16 cellular contexts compared by ENCODE assay signal in the genomic region with DNA sequence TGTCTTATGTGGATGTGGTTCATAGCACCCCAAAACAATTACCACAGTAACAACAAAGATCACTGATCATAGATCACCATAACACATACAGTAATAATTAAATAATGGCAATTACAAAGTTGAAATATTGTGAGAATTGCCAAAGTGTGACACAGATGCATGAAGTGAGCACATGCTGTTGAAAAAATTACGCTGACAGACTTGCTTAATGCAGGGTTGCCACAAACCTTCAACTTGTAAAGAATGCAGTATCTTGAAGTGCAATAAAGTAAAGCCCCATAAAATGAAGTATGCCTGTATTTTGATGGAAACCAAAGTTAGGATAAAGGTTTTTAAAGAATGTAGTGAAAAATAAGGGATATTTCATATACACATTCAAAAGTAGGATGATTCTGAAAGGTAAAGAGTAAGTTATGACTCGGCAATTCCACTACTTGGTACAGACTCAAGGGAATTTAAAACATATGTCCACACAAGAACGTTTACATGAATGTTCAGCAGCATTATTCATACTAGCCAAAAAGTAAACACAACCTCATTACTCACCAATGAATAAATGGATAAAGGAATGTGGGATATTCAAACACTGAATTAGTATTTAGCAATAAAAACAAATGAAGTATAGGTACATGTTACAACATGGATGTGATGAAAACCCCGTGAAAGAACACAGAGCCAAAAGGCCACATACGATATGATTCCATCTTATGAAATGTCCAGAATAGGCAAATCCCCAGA.
DNase-seq lines count a peak whose midpoint lies in the region; ATAC-seq, FAIRE-seq and TF ChIP-seq lines count a peak whose summit lies in the region.
"Had no signal": no experiment of that assay in that cellular context is flagged by ENCODE, and none has a peak within 500 bp of the region (broad histone marks: within the 10 kb centered on the region; RNA-seq: fewer than 3 reads in every experiment).

No MANE protein-coding gene starts in this region.

- H3K9me2 ChIP-seq in hepatocyte (replicated peaks; ENCODE audit: insufficient read depth) = no peaks in the 10 kb centered on the region

- H3K9me3 ChIP-seq in K562 (replicated peaks; ENCODE audit: control insufficient read depth, insufficient read depth, low read depth, low read length) (no peaks in the 10 kb centered on the region), hepatocyte (ENCODE audit: low read depth) (no peaks in the 10 kb centered on the region), psoas muscle (no peaks in the 10 kb centered on the region)
- H3K9me3 ChIP-seq: esophagus muscularis mucosa, mucosa of descending colon had no signal

- CTCF ChIA-PET in K562 (lab: Yijun Ruan, JAX; ENCODE audit: low intra/inter-chr PET ratio) = interaction anchor here (0.5 kb wide), 1 partner anchor 86 kb away, joined by 3 read pairs; no protein-coding TSS in a partner anchor

- H3K4me1 ChIP-seq in K562 (replicated peaks in 1 of 2; ENCODE audit: control insufficient read depth in 2 of 2, insufficient read depth in 2 of 2, low read length in 2 of 2) (no peaks in the 10 kb centered on the region), hepatocyte (ENCODE audit: insufficient read depth) (peaks cover 4% of the 10 kb centered on the region), psoas muscle (no peaks in the 10 kb centered on the region)
- H3K4me1 ChIP-seq: esophagus muscularis mucosa had no signal

- in situ Hi-C loops in K562 (cut with MboI) = no loop called here

- H3K9me1 ChIP-seq in K562 (ENCODE audit: control insufficient read depth, insufficient read depth, low read length) = no peaks in the 10 kb centered on the region

- no peak overlapping the region for H3K27ac ChIP-seq in K562 (ENCODE audit: extremely low read depth, low read depth, low read length)
- H3K27ac ChIP-seq in hepatocyte = no peak overlapping the region
- H3K27ac ChIP-seq in psoas muscle = no peak overlapping the region
- H3K27ac ChIP-seq: esophagus muscularis mucosa had no signal

- BruUV-seq in K562 (replicated peaks; lab: Mats Ljungman, UMichigan) = no TSS peak

- no peak for TF ChIP-seq POLR2A in K562 (conservative IDR thresholded peaks at IDR 0.05)

- WGBS in K562 (ENCODE audit: insufficient coverage, low coverage, missing lambda C conversion rate) = 36% methylated on average over 5 of the region's 5 CpGs
- WGBS in hepatocyte (ENCODE audit: low lambda C conversion rate, missing lambda C conversion rate) = 50% methylated on average over 5 of the region's 5 CpGs
- 58 to 66% (median 66%) methylated on average over 5 of the region's 5 CpGs for WGBS in psoas muscle, 3 donors

- no peak for TF ChIP-seq EP300 in K562 (IDR thresholded peaks at IDR 0.05; ENCODE audit: low read length)

- H3K4me3 ChIP-seq in AG09309 (ENCODE audit: control insufficient read depth, low read depth, low read length) (no peak overlapping the region), K562 (no peak overlapping the region), hepatocyte (no peak overlapping the region), psoas muscle (no peak overlapping the region)
- H3K4me3 ChIP-seq: esophagus muscularis mucosa, mucosa of descending colon had no signal

- H3K27me3 ChIP-seq in K562 (ENCODE audit: control insufficient read depth in 2 of 2, insufficient read depth in 2 of 2, low read length in 2 of 2) (no peaks in the 10 kb centered on the region), hepatocyte (no peaks in the 10 kb centered on the region), psoas muscle (ENCODE audit: insufficient read depth in 3 of 3, low read length in 2 of 3) (no peaks in the 10 kb centered on the region)
- H3K27me3 ChIP-seq: esophagus muscularis mucosa had no signal

- FAIRE-seq in K562 (lab: Jason Lieb, UNC) = no peak
- FAIRE-seq: G401.6, HTR-8/SVneo had no signal

- intact Hi-C loops in K562 (cut with micrococcal nuclease) = no loop called here
- intact Hi-C loops in psoas muscle (cut with DNase I) = no loop called here

- H3K36me3 ChIP-seq in K562 (ENCODE audit: control insufficient read depth, insufficient read depth, low read length) (no peaks in the 10 kb centered on the region), hepatocyte (replicated peaks; ENCODE audit: insufficient read depth, low read depth) (no peaks in the 10 kb centered on the region), psoas muscle (ENCODE audit: insufficient read depth in 1 of 2, low read depth in 1 of 2) (no peaks in the 10 kb centered on the region)
- H3K36me3 ChIP-seq: esophagus muscularis mucosa had no signal

- DNase-seq in AG09309 (ENCODE audit: low read depth) = peak; percentile 61
- peak; percentile 74 for DNase-seq in HS-5 (ENCODE audit: low read depth)
- no peak for DNase-seq in K562 (ENCODE audit: extremely low read depth in 1 of 4, low spot score in 3 of 4)
- DNase-seq in hepatocyte (ENCODE audit: low spot score) = no peak
- no peak for DNase-seq in NCI-H187 (lab: John Stamatoyannopoulos, UW)
- DNase-seq in psoas muscle = no peak
- DNase-seq: C1 segment of cervical spinal cord, mucosa of descending colon, NCI-H1105, NCI-H524, RPMI8226 had no signal

- H3K79me2 ChIP-seq in K562 (ENCODE audit: control insufficient read depth, insufficient read depth, low read length) (no peaks in the 10 kb centered on the region), hepatocyte (no peaks in the 10 kb centered on the region)

- TF ChIP-seq RAD21 in K562 (CRISPR knock-in tag; conservative IDR thresholded peaks at IDR 0.05 in 1 of 2, IDR thresholded peaks at IDR 0.05 in 1 of 2) = no peak

- H3K9ac ChIP-seq in K562 (ENCODE audit: insufficient read depth in 1 of 2, low read depth in 2 of 2, low read length in 2 of 2) = no peak overlapping the region

- H4K20me1 ChIP-seq in K562 (replicated peaks; ENCODE audit: control insufficient read depth, insufficient read depth, low read length) (no peaks in the 10 kb centered on the region), hepatocyte (ENCODE audit: insufficient read depth, poor library complexity, severe bottlenecking) (no peaks in the 10 kb centered on the region)

- POLR2A ChIA-PET in K562 (lab: Yijun Ruan, JAX) = interaction anchor here (1.3 kb wide), 1 partner anchor 11 kb away, joined by 3 read pairs; no protein-coding TSS in a partner anchor

- H3K4me2 ChIP-seq in K562 (ENCODE audit: insufficient read depth, low read length) = no peak overlapping the region
- H3K4me2 ChIP-seq in hepatocyte = no peak overlapping the region

- ATAC-seq in K562 (peak; percentile 56; the same call in 2 of the 3 replicates), GM19455 (IDR thresholded peaks at IDR 0.05; ENCODE audit: unreplicated experiment) (no peak), psoas muscle (no peak), GM21447 (IDR thresholded peaks at IDR 0.05; ENCODE audit: unreplicated experiment) (no peak)
- ATAC-seq: mucosa of descending colon had no signal

- TF ChIP-seq CTCF in AG09309 (IDR thresholded peaks at IDR 0.05; ENCODE audit: control insufficient read depth, insufficient read depth, low read depth, low read length, missing control alignments) (no peak), K562 (IDR thresholded peaks at IDR 0.05 in 2 of 3, conservative IDR thresholded peaks at IDR 0.05 in 1 of 3; ENCODE audit: insufficient read depth in 2 of 3, low read depth in 1 of 3, low read length in 3 of 3) (no peak), hepatocyte (IDR thresholded peaks at IDR 0.05; ENCODE audit: poor library complexity) (no peak), psoas muscle (IDR thresholded peaks at IDR 0.05) (no peak)

- H2AFZ ChIP-seq in K562 (ENCODE audit: low read depth, low read length) (no peak overlapping the region), hepatocyte (peak overlapping the region; percentile 10)

TF ChIP-seq in K562, 482 proteins besides CTCF, POLR2A, EP300 and RAD21 (continues in another document):
- TF ChIP-seq ATF4 (CRISPR knock-in tag; IDR thresholded peaks at IDR 0.05) (no peak), C11orf30 (IDR thresholded peaks at IDR 0.05; ENCODE audit: low read depth) (peak; percentile 68), HMGN3 (IDR thresholded peaks at IDR 0.05; ENCODE audit: borderline replicate concordance, extremely low read depth, insufficient read length, low read depth, low read length) (no peak), NFE2L1 (tag; IDR thresholded peaks at IDR 0.05; ENCODE audit: borderline replicate concordance, low read depth) (peak; percentile 42; the same call in 1 of the 2 replicates), GATAD2A (IDR thresholded peaks at IDR 0.05) (no peak), ZBTB8A (IDR thresholded peaks at IDR 0.05; ENCODE audit: partially characterized antibody) (no peak), MAFF (IDR thresholded peaks at IDR 0.05; ENCODE audit: low read length) (peak; percentile 45; the same call in 1 of the 2 replicates)
- TF ChIP-seq, protein P1, sequence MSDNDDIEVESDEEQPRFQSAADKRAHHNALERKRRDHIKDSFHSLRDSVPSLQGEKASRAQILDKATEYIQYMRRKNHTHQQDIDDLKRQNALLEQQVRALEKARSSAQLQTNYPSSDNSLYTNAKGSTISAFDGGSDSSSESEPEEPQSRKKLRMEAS (CRISPR knock-in tag; IDR thresholded peaks at IDR 0.05) = no peak
- TF ChIP-seq, protein P2, sequence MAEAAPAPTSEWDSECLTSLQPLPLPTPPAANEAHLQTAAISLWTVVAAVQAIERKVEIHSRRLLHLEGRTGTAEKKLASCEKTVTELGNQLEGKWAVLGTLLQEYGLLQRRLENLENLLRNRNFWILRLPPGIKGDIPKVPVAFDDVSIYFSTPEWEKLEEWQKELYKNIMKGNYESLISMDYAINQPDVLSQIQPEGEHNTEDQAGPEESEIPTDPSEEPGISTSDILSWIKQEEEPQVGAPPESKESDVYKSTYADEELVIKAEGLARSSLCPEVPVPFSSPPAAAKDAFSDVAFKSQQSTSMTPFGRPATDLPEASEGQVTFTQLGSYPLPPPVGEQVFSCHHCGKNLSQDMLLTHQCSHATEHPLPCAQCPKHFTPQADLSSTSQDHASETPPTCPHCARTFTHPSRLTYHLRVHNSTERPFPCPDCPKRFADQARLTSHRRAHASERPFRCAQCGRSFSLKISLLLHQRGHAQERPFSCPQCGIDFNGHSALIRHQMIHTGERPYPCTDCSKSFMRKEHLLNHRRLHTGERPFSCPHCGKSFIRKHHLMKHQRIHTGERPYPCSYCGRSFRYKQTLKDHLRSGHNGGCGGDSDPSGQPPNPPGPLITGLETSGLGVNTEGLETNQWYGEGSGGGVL (CRISPR knock-in tag; IDR thresholded peaks at IDR 0.05) = no peak

Comparison
In these comparisons a context has a peak if more than half of its experiments do, and no peak if none do; other contexts are left out.
1. DNase-seq: peak in AG09309 (single experiment) and HS-5 (single experiment); none in K562 (0 of 4), hepatocyte (single experiment), NCI-H187 (0 of 2) and psoas muscle (0 of 2).